Comparison of ENCODE assay signal across 35 cellular contexts in the genomic region with DNA sequence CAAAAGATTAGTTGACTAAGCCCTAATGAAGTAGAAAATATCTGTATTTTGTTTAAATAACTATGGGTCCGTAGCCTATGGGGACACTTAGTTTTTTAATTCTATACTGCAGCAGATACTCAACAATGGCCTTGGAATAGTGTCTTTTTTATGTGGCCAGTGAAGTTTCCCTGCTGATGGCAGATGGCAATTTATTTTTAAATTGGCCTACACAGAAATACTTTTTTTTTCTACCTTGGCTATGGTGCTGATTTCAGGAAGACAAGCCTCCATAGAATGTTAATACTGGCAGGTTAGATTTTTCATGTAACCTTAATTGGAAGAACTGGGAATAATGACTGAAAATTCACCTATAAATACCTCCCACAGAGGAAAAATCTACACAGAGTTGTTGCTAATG.
"Had no signal": no experiment of that assay in that cellular context is flagged by ENCODE, and none has a peak within 500 bp of the region (broad histone marks: within the 10 kb centered on the region; RNA-seq: fewer than 3 reads in every experiment).

No MANE protein-coding gene starts in this region.

- H3K4me3 ChIP-seq: adrenal gland, body of pancreas, breast epithelium had no signal

- H3K27me3 Mint-ChIP-seq: activated CD4-positive, alpha-beta memory T cell treated with anti-CD3 and anti-CD28 coated beads for 36 hours; activated CD4-positive, alpha-beta T cell treated with anti-CD3 and anti-CD28 coated beads, Interleukin-2, amount 10 ng/mL, durations not matched to agents 24 days and 14 days; activated CD8-positive, alpha-beta memory T cell treated with anti-CD3 and anti-CD28 coated beads, Interleukin-2, amount 10 ng/mL, durations not matched to agents 7 days and 5 days; activated CD8-positive, alpha-beta T cell treated with anti-CD3 and anti-CD28 coated beads for 36 hours; activated naive CD4-positive, alpha-beta T cell treated with anti-CD3 and anti-CD28 coated beads, Interleukin-2, amount 10 ng/mL, durations not matched to agents 7 days and 5 days; activated naive CD4-positive, alpha-beta T cell treated with anti-CD3 and anti-CD28 coated beads, Interleukin-2, amount 50 U/mL, for 24 hours; activated naive CD8-positive, alpha-beta T cell treated with anti-CD3 and anti-CD28 coated beads for 36 hours; activated T-cell treated with anti-CD3 and anti-CD28 coated beads, Interleukin-2, amount 50 U/mL, for 24 hours had no signal

- H3K36me3 Mint-ChIP-seq: activated CD4-positive, alpha-beta memory T cell treated with anti-CD3 and anti-CD28 coated beads for 36 hours; activated CD8-positive, alpha-beta memory T cell treated with anti-CD3 and anti-CD28 coated beads, Interleukin-2, amount 10 ng/mL, durations not matched to agents 7 days and 5 days; activated naive CD4-positive, alpha-beta T cell treated with anti-CD3 and anti-CD28 coated beads, Interleukin-2, amount 10 ng/mL, durations not matched to agents 7 days and 5 days; activated naive CD4-positive, alpha-beta T cell treated with anti-CD3 and anti-CD28 coated beads, Interleukin-2, amount 50 U/mL, for 24 hours; activated naive CD8-positive, alpha-beta T cell treated with anti-CD3 and anti-CD28 coated beads for 36 hours had no signal

- H3K9me3 Mint-ChIP-seq: activated B cell treated with CpG ODN at 0.5 μM for 24 hours; activated CD4-positive, alpha-beta memory T cell treated with anti-CD3 and anti-CD28 coated beads for 36 hours; activated CD4-positive, alpha-beta T cell treated with anti-CD3 and anti-CD28 coated beads, Interleukin-2, amount 10 ng/mL, durations not matched to agents 24 days and 14 days; activated CD8-positive, alpha-beta T cell treated with anti-CD3 and anti-CD28 coated beads for 36 hours; activated naive CD4-positive, alpha-beta T cell treated with anti-CD3 and anti-CD28 coated beads, Interleukin-2, amount 10 ng/mL, durations not matched to agents 7 days and 5 days; activated naive CD4-positive, alpha-beta T cell treated with anti-CD3 and anti-CD28 coated beads, Interleukin-2, amount 50 U/mL, for 24 hours; activated naive CD8-positive, alpha-beta T cell treated with anti-CD3 and anti-CD28 coated beads for 36 hours; activated T-cell treated with anti-CD3 and anti-CD28 coated beads, Interleukin-2, amount 50 U/mL, for 24 hours; activated T-helper 2 cell treated with anti-CD3 and anti-CD28 coated beads, Interferon-gamma antibody, Interleukin-2, Interleukin-4, amounts not matched to agents 10 μg/mL and 5 μg/mL and 100 μg/mL, durations not matched to agents 14 hours and 24 hours and 36 hours; T-helper 1 cell treated with Interleukin-12 subunit alpha and Interleukin-12 subunit beta and Interleukin-4 antibody, amounts not matched to agents 30 μg/mL and 1 μg/mL, for 36 hours; T-helper 2 cell treated with Interferon-gamma antibody and Interleukin-4, amounts not matched to agents 5 μg/mL and 100 μg/mL, for 36 hours had no signal

- DNase-seq: activated B cell treated with CpG ODN at 0.5 μM for 24 hours; activated CD4-positive, alpha-beta memory T cell treated with anti-CD3 and anti-CD28 coated beads for 36 hours; activated CD4-positive, alpha-beta T cell treated with anti-CD3 and anti-CD28 coated beads for 4 hours; activated CD4-positive, alpha-beta T cell treated with anti-CD3 and anti-CD28 coated beads, Interleukin-2, amount 50 U/mL, for 1 hour; activated CD4-positive, alpha-beta T cell treated with anti-CD3 and anti-CD28 coated beads, Interleukin-2, amount 50 U/mL, for 4 hours; activated CD4-positive, CD25-positive, alpha-beta regulatory T cell treated with anti-CD3 and anti-CD28 coated beads, Interleukin-2, amount 50 U/mL, for 72 hours; activated CD8-positive, alpha-beta memory T cell treated with anti-CD3 and anti-CD28 coated beads for 24 hours; activated CD8-positive, alpha-beta memory T cell treated with anti-CD3 and anti-CD28 coated beads, Interleukin-2, amount 10 ng/mL, durations not matched to agents 7 days and 5 days; activated CD8-positive, alpha-beta memory T cell treated with anti-CD3 and anti-CD28 coated beads, Interleukin-2, amount 50 U/mL, for 48 hours; activated CD8-positive, alpha-beta T cell treated with anti-CD3 and anti-CD28 coated beads for 36 hours; activated effector memory CD4-positive, alpha-beta T cell treated with Interleukin-2 at 50 U/mL for 16 hours; activated gamma-delta T cell; activated naive CD4-positive, alpha-beta T cell treated with anti-CD3 and anti-CD28 coated beads, Interleukin-2, amount 10 ng/mL, durations not matched to agents 7 days and 5 days; activated naive CD4-positive, alpha-beta T cell treated with Interleukin-2 at 50 U/mL for 16 hours; activated naive CD8-positive, alpha-beta T cell treated with anti-CD3 and anti-CD28 coated beads for 36 hours; activated T-cell treated with anti-CD3 and anti-CD28 coated beads, Interleukin-2, amount 50 U/mL, for 24 hours; activated T-cell treated with anti-CD3 and anti-CD28 coated beads, Interleukin-2, amount 50 U/mL, for 48 hours; adrenal gland; amniotic stem cell; aorta; body of pancreas; brain microvascular endothelial cell; central memory CD4-positive, alpha-beta T cell; cerebellar nuclear complex; SW 1271; T-helper 1 cell; T-helper 2 cell; T-helper 9 cell had no signal

- H3K36me3 ChIP-seq: adrenal gland, brain microvascular endothelial cell, breast epithelium had no signal

- ATAC-seq: activated CD8-positive, alpha-beta memory T cell treated with anti-CD3 and anti-CD28 coated beads, Interleukin-2, amount 10 ng/mL, durations not matched to agents 7 days and 5 days; activated CD8-positive, alpha-beta T cell treated with anti-CD3 and anti-CD28 coated beads for 36 hours; body of pancreas had no signal

- H3K4me3 Mint-ChIP-seq: activated B cell treated with CpG ODN at 0.5 μM for 24 hours; activated CD4-positive, alpha-beta memory T cell treated with anti-CD3 and anti-CD28 coated beads for 36 hours; activated CD4-positive, alpha-beta T cell treated with anti-CD3 and anti-CD28 coated beads, Interleukin-2, amount 10 ng/mL, durations not matched to agents 24 days and 14 days; activated CD8-positive, alpha-beta memory T cell treated with anti-CD3 and anti-CD28 coated beads, Interleukin-2, amount 10 ng/mL, durations not matched to agents 7 days and 5 days; activated CD8-positive, alpha-beta T cell treated with anti-CD3 and anti-CD28 coated beads for 36 hours; activated naive CD4-positive, alpha-beta T cell treated with anti-CD3 and anti-CD28 coated beads, Interleukin-2, amount 10 ng/mL, durations not matched to agents 7 days and 5 days; activated naive CD4-positive, alpha-beta T cell treated with anti-CD3 and anti-CD28 coated beads, Interleukin-2, amount 50 U/mL, for 24 hours; activated naive CD8-positive, alpha-beta T cell treated with anti-CD3 and anti-CD28 coated beads for 36 hours; activated T-cell treated with anti-CD3 and anti-CD28 coated beads, Interleukin-2, amount 50 U/mL, for 24 hours; T-helper 1 cell treated with Interleukin-12 subunit alpha and Interleukin-12 subunit beta and Interleukin-4 antibody, amounts not matched to agents 30 μg/mL and 1 μg/mL, for 36 hours; T-helper 2 cell treated with Interferon-gamma antibody and Interleukin-4, amounts not matched to agents 5 μg/mL and 100 μg/mL, for 36 hours had no signal

- H3K27ac ChIP-seq: adrenal gland, body of pancreas, brain microvascular endothelial cell, breast epithelium, VCaP had no signal

- H3K9me3 ChIP-seq: adrenal gland, body of pancreas, breast epithelium had no signal

- H3K27ac Mint-ChIP-seq: activated B cell treated with CpG ODN at 0.5 μM for 24 hours; activated CD4-positive, alpha-beta memory T cell treated with anti-CD3 and anti-CD28 coated beads for 36 hours; activated CD4-positive, alpha-beta T cell treated with anti-CD3 and anti-CD28 coated beads, Interleukin-2, amount 10 ng/mL, durations not matched to agents 24 days and 14 days; activated CD8-positive, alpha-beta memory T cell treated with anti-CD3 and anti-CD28 coated beads, Interleukin-2, amount 10 ng/mL, durations not matched to agents 7 days and 5 days; activated CD8-positive, alpha-beta T cell treated with anti-CD3 and anti-CD28 coated beads for 36 hours; activated naive CD4-positive, alpha-beta T cell treated with anti-CD3 and anti-CD28 coated beads, Interleukin-2, amount 10 ng/mL, durations not matched to agents 7 days and 5 days; activated naive CD4-positive, alpha-beta T cell treated with anti-CD3 and anti-CD28 coated beads, Interleukin-2, amount 50 U/mL, for 24 hours; activated naive CD8-positive, alpha-beta T cell treated with anti-CD3 and anti-CD28 coated beads for 36 hours; activated T-cell treated with anti-CD3 and anti-CD28 coated beads, Interleukin-2, amount 50 U/mL, for 24 hours; activated T-helper 2 cell treated with anti-CD3 and anti-CD28 coated beads, Interferon-gamma antibody, Interleukin-2, Interleukin-4, amounts not matched to agents 10 μg/mL and 5 μg/mL and 100 μg/mL, durations not matched to agents 14 hours and 24 hours and 36 hours; T-helper 1 cell treated with Interleukin-12 subunit alpha and Interleukin-12 subunit beta and Interleukin-4 antibody, amounts not matched to agents 30 μg/mL and 1 μg/mL, for 36 hours; T-helper 2 cell treated with Interferon-gamma antibody and Interleukin-4, amounts not matched to agents 5 μg/mL and 100 μg/mL, for 36 hours had no signal

- H3K4me1 Mint-ChIP-seq: activated B cell treated with CpG ODN at 0.5 μM for 24 hours; activated CD4-positive, alpha-beta T cell treated with anti-CD3 and anti-CD28 coated beads, Interleukin-2, amount 10 ng/mL, durations not matched to agents 24 days and 14 days; activated CD8-positive, alpha-beta memory T cell treated with anti-CD3 and anti-CD28 coated beads, Interleukin-2, amount 10 ng/mL, durations not matched to agents 7 days and 5 days; activated naive CD4-positive, alpha-beta T cell treated with anti-CD3 and anti-CD28 coated beads, Interleukin-2, amount 10 ng/mL, durations not matched to agents 7 days and 5 days; activated naive CD4-positive, alpha-beta T cell treated with anti-CD3 and anti-CD28 coated beads, Interleukin-2, amount 50 U/mL, for 24 hours; activated naive CD8-positive, alpha-beta T cell treated with anti-CD3 and anti-CD28 coated beads for 36 hours had no signal

- H3K27me3 ChIP-seq: adrenal gland, body of pancreas, brain microvascular endothelial cell, breast epithelium had no signal

- H3K4me1 ChIP-seq: adrenal gland, body of pancreas, breast epithelium had no signal
